Comparison of ENCODE assay signal across 8 cellular contexts in the genomic region with DNA sequence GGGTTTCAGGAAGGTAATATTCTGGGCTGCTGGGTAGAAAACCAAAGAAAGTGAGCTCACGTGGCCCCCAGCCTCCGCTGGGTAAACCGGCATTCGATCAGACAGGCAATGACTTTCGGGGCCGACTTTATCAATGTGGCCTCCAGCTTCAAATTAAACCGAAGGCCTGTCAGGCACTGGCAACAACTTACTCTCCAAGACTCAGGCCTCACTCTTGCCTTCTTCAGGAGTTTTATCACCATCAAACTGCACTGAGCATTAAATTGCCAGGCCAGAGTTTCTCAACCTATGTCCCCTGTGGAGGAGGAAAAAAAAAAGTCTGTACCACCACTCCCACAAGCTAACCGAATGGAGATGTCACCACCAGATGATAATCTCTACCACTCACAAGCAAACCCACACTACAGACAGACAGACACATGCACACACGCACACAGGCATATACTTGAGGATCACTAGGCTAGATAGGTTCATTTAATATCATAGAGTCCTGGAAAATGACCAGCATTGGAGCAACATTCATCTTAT. TPM values are rescaled to one million over a fixed set of nuclear protein-coding genes. Genes with fewer than 3 reads are reported as not detected.
DNase-seq lines count a peak whose midpoint lies in the region; ATAC-seq and TF ChIP-seq lines count a peak whose summit lies in the region.

No MANE protein-coding gene starts in this region.

- peak overlapping the region; percentile 95 for H3K27ac Mint-ChIP-seq in T-helper 17 cell

- H3K4me2 ChIP-seq in skeletal muscle satellite cell (ENCODE audit: low read length), result peak overlapping the region; percentile 99

- no peaks in the 10 kb centered on the region for H3K9me3 ChIP-seq in T-helper 17 cell (ENCODE audit: control insufficient read depth, low read length, poor library complexity, severe bottlenecking)
- H3K9me3 ChIP-seq in skeletal muscle satellite cell (replicated peaks; ENCODE audit: low read length), result no peaks in the 10 kb centered on the region

- peak overlapping the region; percentile 96 for H3K4me3 Mint-ChIP-seq in T-helper 17 cell

- H3K9ac ChIP-seq in skeletal muscle satellite cell (ENCODE audit: low read depth, low read length), result peak overlapping the region; percentile 82

- H3K4me1 Mint-ChIP-seq in T-helper 17 cell, result peaks cover 32% of the 10 kb centered on the region

- intact Hi-C loops in posterior cingulate gyrus (cut with DNase I), result no loop called here

- H3K4me1 ChIP-seq in skeletal muscle satellite cell (ENCODE audit: control insufficient read depth, insufficient read depth, low read length), result peaks cover 17% of the 10 kb centered on the region

- no peak for TF ChIP-seq CTCF in fibroblast of pulmonary artery (IDR thresholded peaks at IDR 0.05; ENCODE audit: low read length, missing control alignments)

- H3K4me3 ChIP-seq in fibroblast of pulmonary artery (replicated peaks; ENCODE audit: low read depth, low read length), result peak overlapping the region; percentile 78
- H3K4me3 ChIP-seq in skeletal muscle satellite cell (ENCODE audit: low read length), result peak overlapping the region; percentile 96

- DNase-seq in DMS53 (lab: John Stamatoyannopoulos, UW) (peak; percentile 48), DMS53 treated with DMSO at 0.1 percent for 48 hours (lab: John Stamatoyannopoulos, UW; ENCODE audit: unreplicated experiment) (no peak), T-helper 17 cell (no peak), fibroblast of pulmonary artery (ENCODE audit: low read depth) (peak; percentile 6), posterior cingulate gyrus (no peak), T1000 (lab: John Stamatoyannopoulos, UW) (no peak)
- no peak for DNase-seq in stimulated activated CD8-positive, alpha-beta memory T cell treated with anti-CD3 and anti-CD28 coated beads, Interleukin-4, amount 100 ng/mL, for 48 hours

- peak; percentile 20 for ATAC-seq in T-helper 17 cell

- H3K27me3 ChIP-seq in skeletal muscle satellite cell (ENCODE audit: control insufficient read depth, insufficient read depth, low read length), result no peaks in the 10 kb centered on the region

- H3K36me3 ChIP-seq in skeletal muscle satellite cell (ENCODE audit: insufficient read depth, low read length), result no peaks in the 10 kb centered on the region

- H3K36me3 Mint-ChIP-seq in T-helper 17 cell (ENCODE audit: low read depth), result no peaks in the 10 kb centered on the region

- H3K27me3 Mint-ChIP-seq in T-helper 17 cell, result no peaks in the 10 kb centered on the region

RNA-seq across cellular contexts. Expression of gene MBOAT1, which starts 1.1 kb away (rescaled TPM):
- 10 to 100 TPM; 20.6 to 25.9 TPM for total RNA-seq in T-helper 17 cell
- total RNA-seq in skeletal muscle satellite cell (2012; rRNA removed), result 2.5 and 4.2 TPM in 2 replicates

Comparison
In these comparisons a context has a peak if more than half of its experiments do, and no peak if none do; other contexts are left out.
1. DNase-seq: peak in DMS53 (single experiment) and fibroblast of pulmonary artery (single experiment); none in DMS53 treated with DMSO at 0.1 percent for 48 hours (single experiment), T-helper 17 cell (0 of 3), posterior cingulate gyrus (0 of 10), stimulated activated CD8-positive, alpha-beta memory T cell treated with anti-CD3 and anti-CD28 coated beads, Interleukin-4, amount 100 ng/mL, for 48 hours (single experiment) and T1000 (single experiment).